Comparison of ENCODE assay signal across 9 cellular contexts in genomic region chr1:211476200-211476849, GRCh38. TPM values are rescaled to one million over a fixed set of nuclear protein-coding genes. Genes with fewer than 3 reads are reported as not detected.
DNase-seq lines count a peak whose midpoint lies in the region; ATAC-seq and TF ChIP-seq lines count a peak whose summit lies in the region.
"Had no signal": no experiment of that assay in that cellular context is flagged by ENCODE, and none has a peak within 500 bp of the region (broad histone marks: within the 10 kb centered on the region; RNA-seq: fewer than 3 reads in every experiment).

No MANE protein-coding gene starts in this region.

- no peaks in the 10 kb centered on the region for H3K36me3 Mint-ChIP-seq in CD8-positive, alpha-beta T cell
- no peaks in the 10 kb centered on the region for H3K36me3 Mint-ChIP-seq in activated naive CD4-positive, alpha-beta T cell treated with anti-CD3 and anti-CD28 coated beads, Interleukin-2, amount 10 ng/mL, durations not matched to agents 7 days and 5 days

- CTCF ChIA-PET in CD8-positive, alpha-beta T cell (lab: Charles Lee), result interaction anchor here (0.6 to 7.9 kb wide), 20 partner anchors 8 to 403 kb away, joined by 3 to 88 read pairs (median 4); no protein-coding TSS in a partner anchor
- CTCF ChIA-PET in activated naive CD4-positive, alpha-beta T cell treated with anti-CD3 and anti-CD28 coated beads, Interleukin-2, amount 10 ng/mL, durations not matched to agents 7 days and 5 days (lab: Charles Lee), result interaction anchor here (0.6 to 6.9 kb wide), 12 partner anchors 10 to 1003 kb away, joined by 3 to 66 read pairs (median 5); partner anchors contain the start of gene TRAF5

- H3K9ac ChIP-seq in Loucy (ENCODE audit: low read depth, low read length, poor library complexity, severe bottlenecking), result no peak overlapping the region

- peak; percentile 89 for TF ChIP-seq CTCF in CD8-positive, alpha-beta T cell (IDR thresholded peaks at IDR 0.05)
- peak; percentile 99 for TF ChIP-seq CTCF in Loucy (conservative IDR thresholded peaks at IDR 0.05; ENCODE audit: low read length)

- H3K27ac Mint-ChIP-seq in CD8-positive, alpha-beta T cell, result no peak overlapping the region
- no peak overlapping the region for H3K27ac Mint-ChIP-seq in activated naive CD4-positive, alpha-beta T cell treated with anti-CD3 and anti-CD28 coated beads, Interleukin-2, amount 10 ng/mL, durations not matched to agents 7 days and 5 days

- H3K4me2 ChIP-seq in Loucy (ENCODE audit: low read depth, low read length, poor library complexity, severe bottlenecking), result no peak overlapping the region

- H3K4me1 Mint-ChIP-seq in CD8-positive, alpha-beta T cell (ENCODE audit: low read depth), result no peaks in the 10 kb centered on the region
- peaks cover 3% of the 10 kb centered on the region for H3K4me1 Mint-ChIP-seq in activated naive CD4-positive, alpha-beta T cell treated with anti-CD3 and anti-CD28 coated beads, Interleukin-2, amount 10 ng/mL, durations not matched to agents 7 days and 5 days

- peak overlapping the region; percentile 8; the same call in 1 of the 2 replicates for H2AFZ ChIP-seq in Loucy (ENCODE audit: low read length)

- H3K36me3 ChIP-seq in CD8-positive, alpha-beta T cell (ENCODE audit: insufficient read depth, low read length), result no peaks in the 10 kb centered on the region
- H3K36me3 ChIP-seq in Loucy (ENCODE audit: insufficient read depth, low read length), result no peaks in the 10 kb centered on the region

- H3K4me3 ChIP-seq in CD8-positive, alpha-beta T cell (ENCODE audit: low read depth, low read length), result no peak overlapping the region
- H3K4me3 ChIP-seq in Loucy (ENCODE audit: low read length, poor library complexity, severe bottlenecking), result no peak overlapping the region

- H3K27ac ChIP-seq in CD8-positive, alpha-beta T cell (ENCODE audit: low read depth, low read length), result no peak overlapping the region

- no peaks in the 10 kb centered on the region for H3K9me3 Mint-ChIP-seq in CD8-positive, alpha-beta T cell
- no peaks in the 10 kb centered on the region for H3K9me3 Mint-ChIP-seq in activated naive CD4-positive, alpha-beta T cell treated with anti-CD3 and anti-CD28 coated beads, Interleukin-2, amount 10 ng/mL, durations not matched to agents 7 days and 5 days

- H3K4me1 ChIP-seq in CD8-positive, alpha-beta T cell (ENCODE audit: insufficient read depth, low read length), result no peaks in the 10 kb centered on the region
- H3K4me1 ChIP-seq in Loucy (ENCODE audit: insufficient read depth, low read length, poor library complexity, severe bottlenecking), result peaks cover 29% of the 10 kb centered on the region

- peak; percentile 73 for ATAC-seq in CD8-positive, alpha-beta T cell
- peak; percentile 81 for ATAC-seq in GM21381 (IDR thresholded peaks at IDR 0.05; ENCODE audit: unreplicated experiment)
- peak in 1 of 2 donors; percentile 63 for ATAC-seq in left cardiac atrium
- peak; percentile 59 for ATAC-seq in sciatic nerve
- ATAC-seq in GM19455 (IDR thresholded peaks at IDR 0.05; ENCODE audit: unreplicated experiment), result no peak

- intact Hi-C loops in CD8-positive, alpha-beta T cell (cut with DNase I, micrococcal nuclease), result loop anchor here (1.0 to 10.0 kb wide), 6 partner anchors 38 to 1069 kb away; no protein-coding TSS in a partner anchor
- intact Hi-C loops in left cardiac atrium (cut with DNase I), result loop anchor here in 1 of 2 donors (10.0 kb wide), 1 partner anchor 152 kb away; the partner anchor contains the start of gene TRAF5
- intact Hi-C loops in sciatic nerve (cut with DNase I), result no loop called here

- H3K27me3 Mint-ChIP-seq in CD8-positive, alpha-beta T cell (ENCODE audit: low read depth), result peaks cover 27% of the 10 kb centered on the region
- peaks cover 49% of the 10 kb centered on the region for H3K27me3 Mint-ChIP-seq in activated naive CD4-positive, alpha-beta T cell treated with anti-CD3 and anti-CD28 coated beads, Interleukin-2, amount 10 ng/mL, durations not matched to agents 7 days and 5 days

- H3K9me2 ChIP-seq in Loucy (replicated peaks; ENCODE audit: low read depth, low read length), result no peaks in the 10 kb centered on the region

- H3K9me3 ChIP-seq in CD8-positive, alpha-beta T cell (ENCODE audit: low read length), result no peaks in the 10 kb centered on the region
- H3K9me3 ChIP-seq in Loucy (ENCODE audit: insufficient read depth, low read depth, low read length), result no peaks in the 10 kb centered on the region

- POLR2A ChIA-PET in CD8-positive, alpha-beta T cell (lab: Charles Lee), result no interaction called here

- H3K27me3 ChIP-seq in CD8-positive, alpha-beta T cell (ENCODE audit: insufficient read depth, low read length), result peaks cover 2% of the 10 kb centered on the region
- H3K27me3 ChIP-seq in Loucy (ENCODE audit: insufficient read depth, low read length, poor library complexity, severe bottlenecking), result no peaks in the 10 kb centered on the region

- H3K79me2 ChIP-seq in Loucy (ENCODE audit: insufficient read depth, low read length), result no peaks in the 10 kb centered on the region

- H3F3A ChIP-seq in Loucy (ENCODE audit: low read depth), result peaks cover 8% of the 10 kb centered on the region; the same call in 1 of the 2 replicates

- H4K20me1 ChIP-seq in Loucy (ENCODE audit: insufficient read depth, low read length, poor library complexity, severe bottlenecking), result no peaks in the 10 kb centered on the region

- DNase-seq in CD8-positive, alpha-beta T cell, result peak; percentile 46 to 83 (median 80)
- DNase-seq in SKM-1 (lab: John Stamatoyannopoulos, UW; ENCODE audit: unreplicated experiment), result peak; percentile 77
- peak; percentile 87 for DNase-seq in activated naive CD4-positive, alpha-beta T cell treated with anti-CD3 and anti-CD28 coated beads, Interleukin-2, amount 10 ng/mL, durations not matched to agents 7 days and 5 days
- DNase-seq in left cardiac atrium, result peak; percentile 76
- DNase-seq in sciatic nerve (ENCODE audit: low spot score), result peak; percentile 79

- no peak overlapping the region for H3K4me3 Mint-ChIP-seq in CD8-positive, alpha-beta T cell
- no peak overlapping the region for H3K4me3 Mint-ChIP-seq in activated naive CD4-positive, alpha-beta T cell treated with anti-CD3 and anti-CD28 coated beads, Interleukin-2, amount 10 ng/mL, durations not matched to agents 7 days and 5 days

RNA-seq across cellular contexts. Expression of gene RD3, which starts 15.6 kb away (rescaled TPM):
- not detected for total RNA-seq in CD8-positive, alpha-beta T cell
- total RNA-seq in left cardiac atrium (not detected), sciatic nerve (not detected)
- total RNA-seq: T-helper 1 cell treated with Interleukin-12 subunit alpha and Interleukin-12 subunit beta and Interleukin-4 antibody, amounts not matched to agents 30 ng/mL and 1 ng/mL, for 36 hours had no signal
